9 cellular contexts compared by ENCODE assay signal in the genomic region with DNA sequence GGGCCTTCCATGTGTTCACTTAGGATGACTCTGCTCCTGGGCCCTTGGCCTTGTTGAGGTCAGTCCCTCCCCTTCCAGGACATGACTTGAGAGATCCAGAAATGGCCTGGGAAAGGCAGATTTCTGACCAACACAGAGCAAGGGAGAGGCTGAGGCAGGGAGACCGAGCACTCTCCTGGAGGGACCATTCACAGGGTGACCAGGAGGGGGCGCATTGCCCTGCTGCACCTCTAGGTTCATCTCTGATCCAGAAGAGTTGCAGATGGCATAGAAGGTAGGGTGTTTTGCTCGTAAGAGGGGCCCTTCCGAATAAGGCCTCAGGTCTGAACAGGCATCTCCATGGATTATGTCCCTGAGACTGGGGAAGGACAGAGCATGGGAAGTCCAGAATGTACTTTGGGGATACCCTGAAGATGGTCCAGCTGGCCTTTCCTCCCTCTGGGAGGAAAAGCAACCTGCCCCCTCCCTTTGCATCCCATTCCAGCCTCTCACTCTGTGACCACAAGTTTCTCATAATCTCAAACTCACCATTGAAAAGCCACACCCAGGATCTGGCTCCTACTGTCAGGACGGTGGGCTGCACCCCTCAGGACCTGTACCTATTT. TPM values are rescaled to one million over a fixed set of nuclear protein-coding genes. Genes with fewer than 3 reads are reported as not detected.
DNase-seq lines count a peak whose midpoint lies in the region; ATAC-seq and TF ChIP-seq lines count a peak whose summit lies in the region.
"Had no signal": no experiment of that assay in that cellular context is flagged by ENCODE, and none has a peak within 500 bp of the region (broad histone marks: within the 10 kb centered on the region; RNA-seq: fewer than 3 reads in every experiment).

No MANE protein-coding gene starts in this region.

- intact Hi-C loops in MCF 10A (cut with micrococcal nuclease) (loop anchor here (5.0 kb wide), 1 partner anchor 55 kb away; no protein-coding TSS in a partner anchor), breast epithelium (cut with DNase I; ENCODE audit: low total_unique reads) (loop anchor here (2.0 to 10.0 kb wide), 2 partner anchors 134 to 272 kb away; no protein-coding TSS in a partner anchor)

- H3K4me3 Mint-ChIP-seq in MCF 10A (ENCODE audit: unreplicated experiment) (no peak overlapping the region), endothelial cell (ENCODE audit: unreplicated experiment) (no peak overlapping the region), progenitor cell of endocrine pancreas (ENCODE audit: low read depth) (no peak overlapping the region)

- ATAC-seq in omental fat pad (ENCODE audit: low FRiP score), result no peak

- no peaks in the 10 kb centered on the region for H3K27me3 Mint-ChIP-seq in MCF 10A (ENCODE audit: insufficient read depth, unreplicated experiment)
- peaks cover 7% of the 10 kb centered on the region for H3K27me3 Mint-ChIP-seq in endothelial cell (ENCODE audit: unreplicated experiment)
- H3K27me3 Mint-ChIP-seq in progenitor cell of endocrine pancreas, result peaks cover 67% of the 10 kb centered on the region

- TF ChIP-seq CTCF in MCF 10A (IDR thresholded peaks at IDR 0.05; ENCODE audit: unreplicated experiment), result peak; percentile 57
- peak in 1 of 3 donors; percentile 13 for TF ChIP-seq CTCF in breast epithelium (IDR thresholded peaks at IDR 0.05)
- TF ChIP-seq CTCF in endothelial cell (IDR thresholded peaks at IDR 0.05; ENCODE audit: unreplicated experiment), result peak; percentile 74
- peak; percentile 48 for TF ChIP-seq CTCF in progenitor cell of endocrine pancreas (IDR thresholded peaks at IDR 0.05; ENCODE audit: unreplicated experiment)
- TF ChIP-seq CTCF in omental fat pad (IDR thresholded peaks at IDR 0.05), result no peak

- H3K36me3 ChIP-seq in breast epithelium (no peaks in the 10 kb centered on the region), MG63 (no peaks in the 10 kb centered on the region)
- H3K36me3 ChIP-seq: neutrophil had no signal

- H3K4me1 Mint-ChIP-seq in MCF 10A (ENCODE audit: insufficient read depth, unreplicated experiment), result peaks cover 6% of the 10 kb centered on the region
- H3K4me1 Mint-ChIP-seq in endothelial cell (ENCODE audit: unreplicated experiment), result no peaks in the 10 kb centered on the region
- H3K4me1 Mint-ChIP-seq in progenitor cell of endocrine pancreas (ENCODE audit: low read depth), result no peaks in the 10 kb centered on the region

- CTCF ChIA-PET in MCF 10A (lab: Yijun Ruan, JAX), result interaction anchor here (0.6 to 3.4 kb wide), 9 partner anchors 19 to 269 kb away, joined by 3 to 25 read pairs (median 12); no protein-coding TSS in a partner anchor

- no peak overlapping the region for H3K27ac ChIP-seq in breast epithelium
- H3K27ac ChIP-seq: neutrophil had no signal

- H3K9me3 Mint-ChIP-seq in MCF 10A (ENCODE audit: unreplicated experiment) (no peaks in the 10 kb centered on the region), endothelial cell (ENCODE audit: unreplicated experiment) (no peaks in the 10 kb centered on the region), progenitor cell of endocrine pancreas (ENCODE audit: low read depth) (no peaks in the 10 kb centered on the region)

- H3K27me3 ChIP-seq in breast epithelium (no peaks in the 10 kb centered on the region), MG63 (peaks cover 3% of the 10 kb centered on the region; the same call in 1 of the 2 replicates)

- H3K4me3 ChIP-seq in breast epithelium (no peak overlapping the region), MG63 (no peak overlapping the region)

- H3K4me1 ChIP-seq in breast epithelium, result no peaks in the 10 kb centered on the region

- POLR2A ChIA-PET in MCF 10A (lab: Yijun Ruan, JAX), result interaction anchor here (1.1 to 1.9 kb wide), 2 partner anchors 56 to 213 kb away, joined by 3 to 7 read pairs; no protein-coding TSS in a partner anchor

- H3K27ac Mint-ChIP-seq in MCF 10A (ENCODE audit: low read depth, unreplicated experiment) (no peak overlapping the region), endothelial cell (ENCODE audit: unreplicated experiment) (no peak overlapping the region), progenitor cell of endocrine pancreas (no peak overlapping the region)

- TF ChIP-seq POLR2A in breast epithelium (IDR thresholded peaks at IDR 0.05), result no peak

- DNase-seq in MCF 10A (ENCODE audit: unreplicated experiment) (peak; percentile 51), breast epithelium (ENCODE audit: low spot score in 2 of 2) (no peak), RPMI7951 (ENCODE audit: low read depth) (peak; percentile 22), endothelial cell (ENCODE audit: low spot score) (peak; percentile 53), progenitor cell of endocrine pancreas (ENCODE audit: low spot score, unreplicated experiment) (no peak), NCI-H774 (lab: John Stamatoyannopoulos, UW) (no peak), MG63 (no peak), omental fat pad (ENCODE audit: low spot score) (no peak)

- H3K36me3 Mint-ChIP-seq in MCF 10A (ENCODE audit: insufficient read depth, unreplicated experiment) (peaks cover 3% of the 10 kb centered on the region), endothelial cell (ENCODE audit: low read depth, unreplicated experiment) (no peaks in the 10 kb centered on the region), progenitor cell of endocrine pancreas (ENCODE audit: insufficient read depth) (no peaks in the 10 kb centered on the region)

- no peaks in the 10 kb centered on the region for H3K9me3 ChIP-seq in breast epithelium
- no peaks in the 10 kb centered on the region for H3K9me3 ChIP-seq in MG63
- H3K9me3 ChIP-seq: neutrophil had no signal

- no TSS peak for BruUV-seq in MCF 10A (replicated peaks; lab: Mats Ljungman, UMichigan)

RNA-seq across cellular contexts. Expression of gene DMBT1, which starts 6.6 kb away (rescaled TPM):
- total RNA-seq in MCF 10A (2022) (4.4 and 7.6 TPM in 2 replicates), breast epithelium (1 to 10 TPM in 1 of 3 donors, under 1 TPM in 1, not detected in 1; 0.15 to 2.3 TPM), endothelial cell (ENCODE audit: unreplicated experiment) (0.49 TPM), progenitor cell of endocrine pancreas (0.64 and 1.0 TPM in 2 replicates), omental fat pad (under 1 TPM in 2 of 4 donors, not detected in 2; 0.06 to 0.28 TPM)
- under 0.01 and 0.10 TPM in 2 replicates for total RNA-seq in RPMI7951 (2014; rRNA removed; shearing (Covaris generic))
- not detected in 2 replicates for total RNA-seq in MG63 (2014; rRNA removed; shearing (Covaris generic); ENCODE audit: low replicate concordance)

Comparison
In these comparisons a context has a peak if more than half of its experiments do, and no peak if none do; other contexts are left out.
1. DNase-seq: peak in MCF 10A (single experiment), RPMI7951 (single experiment) and endothelial cell (single experiment); none in breast epithelium (0 of 2), progenitor cell of endocrine pancreas (single experiment), NCI-H774 (single experiment), MG63 (single experiment) and omental fat pad (single experiment).
2. CTCF ChIP-seq: peak in MCF 10A (single experiment), endothelial cell (single experiment) and progenitor cell of endocrine pancreas (single experiment); none in omental fat pad (0 of 3).